1 cellular context compared by ENCODE assay signal in genomic region chr13:24605923-24606372, GRCh38.
TF ChIP-seq lines count a peak whose summit lies in the region.

No MANE protein-coding gene starts in this region.

TF ChIP-seq in liver, 16 proteins besides CTCF, POLR2A, EP300 and RAD21 (continued from another document):
- TF ChIP-seq REST (IDR thresholded peaks at IDR 0.05) (no peak), JUND (IDR thresholded peaks at IDR 0.05) (no peak), RXRA (IDR thresholded peaks at IDR 0.05) (no peak), FOXA1 (IDR thresholded peaks at IDR 0.05) (no peak), EGR1 (IDR thresholded peaks at IDR 0.05; ENCODE audit: low read depth in 2 of 2) (no peak), HNF4A (conservative IDR thresholded peaks at IDR 0.05) (no peak), MAX (IDR thresholded peaks at IDR 0.05) (no peak), SP1 (IDR thresholded peaks at IDR 0.05) (no peak), ATF3 (IDR thresholded peaks at IDR 0.05) (no peak), GABPA (IDR thresholded peaks at IDR 0.05 in 1 of 2, conservative IDR thresholded peaks at IDR 0.05 in 1 of 2) (no peak)
